Comparison of ENCODE assay signal across 8 cellular contexts in genomic region chr3:45992820-45993219, GRCh38. TPM values are rescaled to one million over a fixed set of nuclear protein-coding genes. Genes with fewer than 3 reads are reported as not detected.
DNase-seq lines count a peak whose midpoint lies in the region; ATAC-seq and TF ChIP-seq lines count a peak whose summit lies in the region.

No MANE protein-coding gene starts in this region.

- H3K4me3 Mint-ChIP-seq in brain: peak overlapping the region in 3 of 5 experiments; percentile 41 to 83 (median 48)

- DNase-seq in ELF-1 (ENCODE audit: low read depth, low spot score) (peak; percentile 10), M059J (ENCODE audit: low read depth) (peak; percentile 51), gastrocnemius medialis (no peak), COLO668 (lab: John Stamatoyannopoulos, UW; ENCODE audit: unreplicated experiment) (no peak), ovary (no peak), NCI-H526 treated with DMSO at 0.1 percent for 48 hours (lab: John Stamatoyannopoulos, UW) (no peak), NCI-H446 treated with DMSO at 0.1 percent for 48 hours (lab: John Stamatoyannopoulos, UW) (no peak)

- H3K27me3 ChIP-seq in gastrocnemius medialis (no peaks in the 10 kb centered on the region), ovary (no peaks in the 10 kb centered on the region)

- TF ChIP-seq POLR2A in gastrocnemius medialis (IDR thresholded peaks at IDR 0.05) (no peak), ovary (IDR thresholded peaks at IDR 0.05) (no peak)

- no peaks in the 10 kb centered on the region for H3K9me3 Mint-ChIP-seq in brain

- TF ChIP-seq CTCF in brain (conservative IDR thresholded peaks at IDR 0.05) (no peak), gastrocnemius medialis (IDR thresholded peaks at IDR 0.05 in 4 of 5, conservative IDR thresholded peaks at IDR 0.05 in 1 of 5) (no peak), ovary (IDR thresholded peaks at IDR 0.05) (no peak)

- no peak overlapping the region for H3K4me3 ChIP-seq in gastrocnemius medialis
- H3K4me3 ChIP-seq in ovary: no peak overlapping the region

- H3K4me1 ChIP-seq in gastrocnemius medialis (peaks cover 74 to 77% of the 10 kb centered on the region in 2 donors), ovary (ENCODE audit: insufficient read depth) (peaks cover 31% of the 10 kb centered on the region)

- peak overlapping the region; percentile 97 to 100 (median 100) for H3K27ac ChIP-seq in gastrocnemius medialis
- H3K27ac ChIP-seq in ovary: peak overlapping the region in 1 of 2 donors; percentile 3

- H3K36me3 ChIP-seq in gastrocnemius medialis (no peaks in the 10 kb centered on the region), ovary (no peaks in the 10 kb centered on the region)

- TF ChIP-seq EP300 in ovary (IDR thresholded peaks at IDR 0.05): no peak

- no peak for ATAC-seq in gastrocnemius medialis

- H3K36me3 Mint-ChIP-seq in brain: no peaks in the 10 kb centered on the region

- WGBS in ovary, 3 donors: 54 to 55% (median 55%) methylated on average over 2 of the region's 2 CpGs

- H3K27me3 Mint-ChIP-seq in brain: no peaks in the 10 kb centered on the region

- in situ Hi-C loops in gastrocnemius medialis (cut with MboI; ENCODE audit: low sequenced_read_pairs in 4 of 4): no loop called here

- H3K9me3 ChIP-seq in gastrocnemius medialis (no peaks in the 10 kb centered on the region), ovary (no peaks in the 10 kb centered on the region)

- peaks cover 49% of the 10 kb centered on the region for H3K4me1 Mint-ChIP-seq in brain

- H3K27ac Mint-ChIP-seq in brain: peak overlapping the region in 2 of 5 experiments; percentile 38 to 84

- intact Hi-C loops in gastrocnemius medialis (cut with DNase I; ENCODE audit: low total_unique reads): loop anchor here (10.0 kb wide), 1 partner anchor 438 kb away; no protein-coding TSS in a partner anchor
- intact Hi-C loops in ovary (cut with DNase I): no loop called here

RNA-seq across cellular contexts. Expression of gene FYCO1, which starts 2.8 kb away (rescaled TPM):
- 3.8 and 7.8 TPM in 2 replicates for total RNA-seq in M059J (2014; rRNA removed; shearing (Covaris generic))
- 5.5 TPM for polyA plus RNA-seq in brain (ENCODE audit: insufficient read depth, low read depth, low replicate concordance)
- total RNA-seq in gastrocnemius medialis: 10 to 100 TPM; 47.4 to 99.8 (median 84.2) TPM
- 10 to 100 TPM; 30.2 to 81.0 (median 52.8) TPM for total RNA-seq in ovary
- 10 to 100 TPM; 32.0 to 61.0 TPM for polyA plus RNA-seq in ovary

RNA-seq across cellular contexts. Expression of gene XCR1, which starts 34.5 kb away (rescaled TPM):
- not detected in 2 replicates for total RNA-seq in M059J (2014; rRNA removed; shearing (Covaris generic))
- not detected for polyA plus RNA-seq in brain (ENCODE audit: insufficient read depth, low read depth, low replicate concordance)
- under 1 TPM in 1 of 4 donors, not detected in 3; 0.04 TPM for total RNA-seq in gastrocnemius medialis
- total RNA-seq in ovary: under 1 TPM in 5 of 7 donors, not detected in 2; under 0.01 to 0.18 (median 0.05) TPM
- 1 to 10 TPM in 1 of 2 donors, under 1 TPM in 1; 0.04 to 1.2 TPM for polyA plus RNA-seq in ovary

RNA-seq across cellular contexts. Expression of gene CXCR6, which starts 49.6 kb away (rescaled TPM):
- total RNA-seq in M059J (2014; rRNA removed; shearing (Covaris generic)): not detected in 2 replicates
- not detected for polyA plus RNA-seq in brain (ENCODE audit: insufficient read depth, low read depth, low replicate concordance)
- under 1 TPM in 2 of 4 donors, not detected in 2; 0.29 to 0.51 TPM for total RNA-seq in gastrocnemius medialis
- total RNA-seq in ovary: 1 to 10 TPM in 1 of 7 donors, under 1 TPM in 6; 0.20 to 2.3 (median 0.55) TPM
- polyA plus RNA-seq in ovary: 1 to 10 TPM in 1 of 2 donors, under 1 TPM in 1; 0.41 to 3.5 TPM

Comparison
In these comparisons a context has a peak if more than half of its experiments do, and no peak if none do; other contexts are left out.
1. DNase-seq: peak in ELF-1 (single experiment) and M059J (single experiment); none in gastrocnemius medialis (0 of 2), COLO668 (single experiment), ovary (0 of 5), NCI-H526 treated with DMSO at 0.1 percent for 48 hours (single experiment) and NCI-H446 treated with DMSO at 0.1 percent for 48 hours (single experiment).